2 cellular contexts compared by ENCODE assay signal in the genomic region with DNA sequence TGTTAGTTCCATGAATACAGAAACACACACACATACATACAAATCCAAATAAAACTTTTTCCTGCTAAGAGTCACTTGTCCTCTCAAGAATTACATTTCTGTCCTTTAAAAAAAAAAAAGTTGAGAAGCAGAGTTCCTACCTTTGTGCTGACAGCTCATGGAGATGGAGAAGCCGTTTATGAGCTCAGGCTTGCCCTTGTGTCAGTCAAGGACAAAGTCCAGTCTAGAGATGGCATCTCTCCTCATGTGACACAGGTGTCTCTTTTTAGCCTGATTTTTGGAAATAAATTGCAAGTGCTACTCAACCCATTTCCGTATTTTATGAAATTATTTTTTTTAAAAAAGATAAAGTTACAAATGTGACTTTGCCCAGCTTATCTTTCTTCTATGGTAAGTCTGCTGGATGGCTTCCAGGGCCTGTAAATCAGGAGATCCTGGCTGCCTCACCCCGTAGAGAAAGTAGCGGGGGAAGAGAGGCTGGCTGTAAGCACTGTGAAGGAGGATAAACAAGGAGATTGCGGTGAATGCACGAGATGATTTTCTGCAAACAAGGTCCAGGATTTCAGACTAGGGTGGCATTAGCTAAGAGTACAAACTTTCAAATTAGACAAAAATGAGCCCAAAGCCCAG.
TF ChIP-seq lines count a peak whose summit lies in the region.

No MANE protein-coding gene starts in this region.

TF ChIP-seq in SK-N-SH, 30 proteins besides CTCF, POLR2A, EP300 and RAD21:
- TF ChIP-seq ELF1 (IDR thresholded peaks at IDR 0.05) (no peak), GATA2 (CRISPR knock-in tag; IDR thresholded peaks at IDR 0.05) (no peak), MEF2A (IDR thresholded peaks at IDR 0.05; ENCODE audit: borderline replicate concordance, low read depth) (no peak), GABPA (IDR thresholded peaks at IDR 0.05; ENCODE audit: low read depth) (no peak), CHD2 (IDR thresholded peaks at IDR 0.05; ENCODE audit: low read length, partially characterized antibody) (no peak), FOXJ3 (CRISPR knock-in tag; IDR thresholded peaks at IDR 0.05) (no peak), TAF1 (IDR thresholded peaks at IDR 0.05; ENCODE audit: borderline replicate concordance, low read depth, low read length) (no peak), NRF1 (IDR thresholded peaks at IDR 0.05; ENCODE audit: low read depth, low read length) (no peak), POLR2AphosphoS5 (IDR thresholded peaks at IDR 0.05; ENCODE audit: low read depth, low read length) (no peak), RCOR1 (IDR thresholded peaks at IDR 0.05; ENCODE audit: low read length) (no peak), RFX5 (IDR thresholded peaks at IDR 0.05; ENCODE audit: low read length) (no peak), RXRA (IDR thresholded peaks at IDR 0.05; ENCODE audit: borderline replicate concordance, low read depth) (no peak)
- TF ChIP-seq, protein P1, sequence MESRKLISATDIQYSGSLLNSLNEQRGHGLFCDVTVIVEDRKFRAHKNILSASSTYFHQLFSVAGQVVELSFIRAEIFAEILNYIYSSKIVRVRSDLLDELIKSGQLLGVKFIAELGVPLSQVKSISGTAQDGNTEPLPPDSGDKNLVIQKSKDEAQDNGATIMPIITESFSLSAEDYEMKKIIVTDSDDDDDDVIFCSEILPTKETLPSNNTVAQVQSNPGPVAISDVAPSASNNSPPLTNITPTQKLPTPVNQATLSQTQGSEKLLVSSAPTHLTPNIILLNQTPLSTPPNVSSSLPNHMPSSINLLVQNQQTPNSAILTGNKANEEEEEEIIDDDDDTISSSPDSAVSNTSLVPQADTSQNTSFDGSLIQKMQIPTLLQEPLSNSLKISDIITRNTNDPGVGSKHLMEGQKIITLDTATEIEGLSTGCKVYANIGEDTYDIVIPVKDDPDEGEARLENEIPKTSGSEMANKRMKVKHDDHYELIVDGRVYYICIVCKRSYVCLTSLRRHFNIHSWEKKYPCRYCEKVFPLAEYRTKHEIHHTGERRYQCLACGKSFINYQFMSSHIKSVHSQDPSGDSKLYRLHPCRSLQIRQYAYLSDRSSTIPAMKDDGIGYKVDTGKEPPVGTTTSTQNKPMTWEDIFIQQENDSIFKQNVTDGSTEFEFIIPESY (IDR thresholded peaks at IDR 0.05; ENCODE audit: borderline replicate concordance, low read depth), result no peak
- TF ChIP-seq, protein P2, sequence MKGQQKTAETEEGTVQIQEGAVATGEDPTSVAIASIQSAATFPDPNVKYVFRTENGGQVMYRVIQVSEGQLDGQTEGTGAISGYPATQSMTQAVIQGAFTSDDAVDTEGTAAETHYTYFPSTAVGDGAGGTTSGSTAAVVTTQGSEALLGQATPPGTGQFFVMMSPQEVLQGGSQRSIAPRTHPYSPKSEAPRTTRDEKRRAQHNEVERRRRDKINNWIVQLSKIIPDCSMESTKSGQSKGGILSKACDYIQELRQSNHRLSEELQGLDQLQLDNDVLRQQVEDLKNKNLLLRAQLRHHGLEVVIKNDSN (IDR thresholded peaks at IDR 0.05; ENCODE audit: borderline replicate concordance, low read depth), result no peak
- TF ChIP-seq, protein P3, sequence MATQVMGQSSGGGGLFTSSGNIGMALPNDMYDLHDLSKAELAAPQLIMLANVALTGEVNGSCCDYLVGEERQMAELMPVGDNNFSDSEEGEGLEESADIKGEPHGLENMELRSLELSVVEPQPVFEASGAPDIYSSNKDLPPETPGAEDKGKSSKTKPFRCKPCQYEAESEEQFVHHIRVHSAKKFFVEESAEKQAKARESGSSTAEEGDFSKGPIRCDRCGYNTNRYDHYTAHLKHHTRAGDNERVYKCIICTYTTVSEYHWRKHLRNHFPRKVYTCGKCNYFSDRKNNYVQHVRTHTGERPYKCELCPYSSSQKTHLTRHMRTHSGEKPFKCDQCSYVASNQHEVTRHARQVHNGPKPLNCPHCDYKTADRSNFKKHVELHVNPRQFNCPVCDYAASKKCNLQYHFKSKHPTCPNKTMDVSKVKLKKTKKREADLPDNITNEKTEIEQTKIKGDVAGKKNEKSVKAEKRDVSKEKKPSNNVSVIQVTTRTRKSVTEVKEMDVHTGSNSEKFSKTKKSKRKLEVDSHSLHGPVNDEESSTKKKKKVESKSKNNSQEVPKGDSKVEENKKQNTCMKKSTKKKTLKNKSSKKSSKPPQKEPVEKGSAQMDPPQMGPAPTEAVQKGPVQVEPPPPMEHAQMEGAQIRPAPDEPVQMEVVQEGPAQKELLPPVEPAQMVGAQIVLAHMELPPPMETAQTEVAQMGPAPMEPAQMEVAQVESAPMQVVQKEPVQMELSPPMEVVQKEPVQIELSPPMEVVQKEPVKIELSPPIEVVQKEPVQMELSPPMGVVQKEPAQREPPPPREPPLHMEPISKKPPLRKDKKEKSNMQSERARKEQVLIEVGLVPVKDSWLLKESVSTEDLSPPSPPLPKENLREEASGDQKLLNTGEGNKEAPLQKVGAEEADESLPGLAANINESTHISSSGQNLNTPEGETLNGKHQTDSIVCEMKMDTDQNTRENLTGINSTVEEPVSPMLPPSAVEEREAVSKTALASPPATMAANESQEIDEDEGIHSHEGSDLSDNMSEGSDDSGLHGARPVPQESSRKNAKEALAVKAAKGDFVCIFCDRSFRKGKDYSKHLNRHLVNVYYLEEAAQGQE (IDR thresholded peaks at IDR 0.05; ENCODE audit: low read depth, low read length), result no peak
- TF ChIP-seq, protein P4, sequence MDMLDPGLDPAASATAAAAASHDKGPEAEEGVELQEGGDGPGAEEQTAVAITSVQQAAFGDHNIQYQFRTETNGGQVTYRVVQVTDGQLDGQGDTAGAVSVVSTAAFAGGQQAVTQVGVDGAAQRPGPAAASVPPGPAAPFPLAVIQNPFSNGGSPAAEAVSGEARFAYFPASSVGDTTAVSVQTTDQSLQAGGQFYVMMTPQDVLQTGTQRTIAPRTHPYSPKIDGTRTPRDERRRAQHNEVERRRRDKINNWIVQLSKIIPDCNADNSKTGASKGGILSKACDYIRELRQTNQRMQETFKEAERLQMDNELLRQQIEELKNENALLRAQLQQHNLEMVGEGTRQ (IDR thresholded peaks at IDR 0.05; ENCODE audit: borderline replicate concordance, low read depth, low read length), result no peak

TF ChIP-seq in H1, 55 proteins besides CTCF, POLR2A, EP300 and RAD21:
- no peak for TF ChIP-seq CBX8 (IDR thresholded peaks at IDR 0.05; ENCODE audit: borderline replicate concordance, low read depth, low read length)
